9 cellular contexts compared by ENCODE assay signal in the genomic region with DNA sequence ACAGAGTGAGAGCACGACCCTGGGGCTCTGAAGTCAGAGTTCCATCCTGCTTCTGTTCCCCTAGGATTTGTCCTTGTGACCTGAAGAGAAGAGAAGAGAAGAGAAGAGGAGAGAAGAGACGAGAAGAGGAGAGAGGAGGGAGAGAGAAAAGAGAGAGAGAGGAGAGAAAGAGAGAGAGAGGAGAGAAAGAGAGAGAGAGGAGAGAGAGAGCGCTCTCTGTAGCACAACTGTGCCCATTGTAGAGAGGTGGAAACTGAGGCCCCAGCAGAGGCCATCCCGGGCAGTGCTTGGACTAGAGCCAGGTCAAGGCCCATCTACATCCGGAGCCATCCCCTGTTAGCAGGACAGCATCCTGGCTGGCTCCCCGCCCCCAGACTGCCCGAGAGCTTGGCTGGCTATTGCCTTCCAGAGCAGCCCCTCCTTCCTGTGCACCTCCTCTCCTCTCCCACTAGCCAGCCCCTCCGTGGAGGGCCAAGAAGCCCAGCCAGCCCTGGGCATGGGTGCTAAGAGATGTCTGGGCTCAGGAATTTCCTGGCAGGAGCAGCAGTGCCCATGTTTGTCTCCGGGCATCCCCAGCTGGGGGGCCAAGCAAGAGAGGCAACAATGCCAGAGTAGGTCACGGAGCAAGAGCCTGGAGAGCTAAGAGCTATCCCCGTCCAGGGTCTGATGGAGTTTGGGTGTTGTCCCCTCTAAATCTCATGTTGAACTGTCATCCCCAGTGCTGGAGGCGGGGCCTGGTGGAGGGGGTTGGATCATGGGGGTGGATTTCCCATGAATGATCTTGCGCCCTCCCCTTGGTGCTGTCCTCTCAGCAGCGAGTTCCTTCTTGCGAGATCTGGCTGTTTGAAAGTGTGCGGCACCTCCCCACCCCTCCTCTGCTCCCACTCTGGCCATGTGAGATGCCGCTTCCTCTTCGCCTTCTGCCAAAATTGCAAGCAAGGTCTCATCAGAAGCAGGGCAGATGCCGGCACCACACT. TPM values are rescaled to one million over a fixed set of nuclear protein-coding genes. Genes with fewer than 3 reads are reported as not detected.
DNase-seq lines count a peak whose midpoint lies in the region; ATAC-seq, FAIRE-seq and TF ChIP-seq lines count a peak whose summit lies in the region.
"Had no signal": no experiment of that assay in that cellular context is flagged by ENCODE, and none has a peak within 500 bp of the region (broad histone marks: within the 10 kb centered on the region; RNA-seq: fewer than 3 reads in every experiment).

No MANE protein-coding gene starts in this region.

- H3K4me2 ChIP-seq in astrocyte (ENCODE audit: low read length): no peak overlapping the region

- peak overlapping the region; percentile 64 for H3K4me3 ChIP-seq in GM12875 (ENCODE audit: low read depth, low read length)
- no peak overlapping the region for H3K4me3 ChIP-seq in astrocyte (ENCODE audit: insufficient read depth, low read depth, low read length)
- no peak overlapping the region for H3K4me3 ChIP-seq in ovary

- no peak overlapping the region for H3K9ac ChIP-seq in astrocyte (ENCODE audit: low read length)

- H3K9me3 ChIP-seq in astrocyte (ENCODE audit: insufficient read depth, low read depth, low read length): no peaks in the 10 kb centered on the region
- H3K9me3 ChIP-seq in ovary: no peaks in the 10 kb centered on the region

- TF ChIP-seq CTCF in GM12875 (IDR thresholded peaks at IDR 0.05; ENCODE audit: borderline replicate concordance, insufficient read depth, low read depth, low read length): no peak
- TF ChIP-seq CTCF in astrocyte (IDR thresholded peaks at IDR 0.05; ENCODE audit: insufficient read depth, low read depth, low read length): no peak
- no peak for TF ChIP-seq CTCF in ovary (IDR thresholded peaks at IDR 0.05)

- no peak for FAIRE-seq in astrocyte (lab: Jason Lieb, UNC)

- intact Hi-C loops in ovary (cut with DNase I): no loop called here

- ATAC-seq in GM21423 (IDR thresholded peaks at IDR 0.05; ENCODE audit: unreplicated experiment) (peak; percentile 55), HG03565 (IDR thresholded peaks at IDR 0.05; ENCODE audit: unreplicated experiment) (peak; percentile 45)

- no peaks in the 10 kb centered on the region for H4K20me1 ChIP-seq in astrocyte (ENCODE audit: insufficient read depth, low read length)

- DNase-seq in astrocyte (ENCODE audit: low read depth) (no peak), ovary (no peak), NCI-H2227 (lab: John Stamatoyannopoulos, UW; ENCODE audit: unreplicated experiment) (no peak), G401 (ENCODE audit: low spot score) (no peak)
- peak; percentile 37 to 52 for DNase-seq in stimulated activated CD8-positive, alpha-beta memory T cell treated with anti-CD3 and anti-CD28 coated beads, Interleukin-2, amount 100 ng/mL, for 48 hours (ENCODE audit: low read depth in 2 of 2)

- no peaks in the 10 kb centered on the region for H3K79me2 ChIP-seq in astrocyte (ENCODE audit: insufficient read depth, low read length)

- 38 to 43% (median 40%) methylated on average over 18 to 19 of the region's 19 CpGs for WGBS in ovary, 3 donors

- H2AFZ ChIP-seq in astrocyte (ENCODE audit: low read depth, low read length): peak overlapping the region; percentile 16

- H3K27me3 ChIP-seq in astrocyte (ENCODE audit: insufficient read depth, low read length) (no peaks in the 10 kb centered on the region), ovary (no peaks in the 10 kb centered on the region)

- H3K27ac ChIP-seq in astrocyte (ENCODE audit: low read depth, low read length): no peak overlapping the region
- H3K27ac ChIP-seq in ovary: no peak overlapping the region

- H3K9me3 Mint-ChIP-seq in astrocyte (ENCODE audit: unreplicated experiment): no peaks in the 10 kb centered on the region

- peaks cover 10% of the 10 kb centered on the region for H3K4me1 Mint-ChIP-seq in astrocyte (ENCODE audit: low read depth, unreplicated experiment)

- H3K36me3 Mint-ChIP-seq in astrocyte (ENCODE audit: low read depth, unreplicated experiment): no peaks in the 10 kb centered on the region

- no peak overlapping the region for H3K27ac Mint-ChIP-seq in astrocyte (ENCODE audit: unreplicated experiment)

- TF ChIP-seq EP300 in ovary (IDR thresholded peaks at IDR 0.05): no peak

- H3K4me1 ChIP-seq in astrocyte (ENCODE audit: insufficient read depth, low read length): no peaks in the 10 kb centered on the region
- no peaks in the 10 kb centered on the region for H3K4me1 ChIP-seq in ovary (ENCODE audit: insufficient read depth)

- H3K36me3 ChIP-seq in astrocyte (ENCODE audit: insufficient read depth, low read length) (no peaks in the 10 kb centered on the region), ovary (no peaks in the 10 kb centered on the region)

- in situ Hi-C loops in G401 (cut with HindIII; ENCODE audit: low sequenced_read_pairs): no loop called here

- H3K4me3 Mint-ChIP-seq in astrocyte (ENCODE audit: unreplicated experiment): no peak overlapping the region

- H3K27me3 Mint-ChIP-seq in astrocyte (ENCODE audit: low read depth, unreplicated experiment): peaks cover 16% of the 10 kb centered on the region

- no peak for TF ChIP-seq POLR2A in ovary (IDR thresholded peaks at IDR 0.05)

RNA-seq across cellular contexts. Expression of a gene that starts 18.2 kb away (rescaled TPM):
- total RNA-seq in astrocyte: 0.12 TPM in 1 of 2 replicates, not detected in the other
- under 1 TPM in 2 of 7 donors, not detected in 5; 0.15 to 0.20 TPM for total RNA-seq in ovary
- polyA plus RNA-seq in ovary: under 1 TPM; 0.05 to 0.13 TPM
- not detected in 2 replicates for total RNA-seq in G401 (2014; rRNA removed; shearing (Covaris generic))

RNA-seq across cellular contexts. Expression of a gene that starts 52.7 kb away (rescaled TPM):
- total RNA-seq in astrocyte: not detected in 2 replicates
- total RNA-seq in ovary: not detected
- not detected for polyA plus RNA-seq in ovary
- not detected in 2 replicates for total RNA-seq in G401 (2014; rRNA removed; shearing (Covaris generic))
- total RNA-seq: HT1080 had no signal

Comparison
In these comparisons a context has a peak if more than half of its experiments do, and no peak if none do; other contexts are left out.
1. DNase-seq: peak in stimulated activated CD8-positive, alpha-beta memory T cell treated with anti-CD3 and anti-CD28 coated beads, Interleukin-2, amount 100 ng/mL, for 48 hours (2 of 2); none in astrocyte (single experiment), ovary (0 of 5), NCI-H2227 (single experiment) and G401 (single experiment).